Comparison of ENCODE assay signal across 9 cellular contexts in genomic region chr6:139133272-139133671, GRCh38. TPM values are rescaled to one million over a fixed set of nuclear protein-coding genes. Genes with fewer than 3 reads are reported as not detected.
A peak's percentile ranks its signal among the peaks of the same experiment; 100 is the strongest.
DNase-seq lines count a peak whose midpoint lies in the region; ATAC-seq, FAIRE-seq and TF ChIP-seq lines count a peak whose summit lies in the region.
"Had no signal": no experiment of that assay in that cellular context is flagged by ENCODE, and none has a peak within 500 bp of the region (broad histone marks: within the 10 kb centered on the region; RNA-seq: fewer than 3 reads in every experiment).

No MANE protein-coding gene starts in this region.

- H3K4me3 Mint-ChIP-seq in activated naive CD4-positive, alpha-beta T cell treated with anti-CD3 and anti-CD28 coated beads, Interleukin-2, amount 50 U/mL, for 24 hours = peak overlapping the region; percentile 69
- H3K4me3 Mint-ChIP-seq in T-helper 17 cell = peak overlapping the region; percentile 74

- no peak for TF ChIP-seq EP300 in transverse colon (IDR thresholded peaks at IDR 0.05; ENCODE audit: low read depth)

- H3K27ac ChIP-seq in kidney (ENCODE audit: low read depth in 2 of 2, low read length in 2 of 2) (peak overlapping the region in 1 of 2 donors; percentile 13), transverse colon (peak overlapping the region; percentile 96 to 97 (median 97))

- in situ Hi-C loops in transverse colon (cut with MboI; ENCODE audit: low pct_ligation_motif_present in 1 of 4, low pct_unique_long_range_greater_than_20kb in 1 of 4, low sequenced_read_pairs in 3 of 4) = no loop called here

- H3K4me1 ChIP-seq in kidney (ENCODE audit: control insufficient read depth in 1 of 2, insufficient read depth in 1 of 2, low read depth in 1 of 2, low read length in 2 of 2) (peaks cover 0 to 3% of the 10 kb centered on the region in 2 donors), transverse colon (peaks cover 0 to 25% (median 14%) of the 10 kb centered on the region in 4 donors)

- no peak for ATAC-seq in activated naive CD4-positive, alpha-beta T cell treated with anti-CD3 and anti-CD28 coated beads, Interleukin-2, amount 50 U/mL, for 72 hours
- ATAC-seq in T-helper 17 cell (no peak), HG03565 (IDR thresholded peaks at IDR 0.05; ENCODE audit: unreplicated experiment) (no peak), HG02571 (IDR thresholded peaks at IDR 0.05; ENCODE audit: unreplicated experiment) (no peak)

- no peak for TF ChIP-seq CTCF in kidney (IDR thresholded peaks at IDR 0.05; ENCODE audit: borderline replicate concordance, extremely low read depth, insufficient read depth)
- no peak for TF ChIP-seq CTCF in transverse colon (IDR thresholded peaks at IDR 0.05)

- H3K27me3 ChIP-seq in transverse colon = no peaks in the 10 kb centered on the region

- no peaks in the 10 kb centered on the region for H3K9me3 ChIP-seq in T-helper 17 cell (ENCODE audit: control insufficient read depth, low read length, poor library complexity, severe bottlenecking)
- H3K9me3 ChIP-seq in kidney (ENCODE audit: control insufficient read depth in 1 of 2, low read length in 2 of 2) = no peaks in the 10 kb centered on the region
- no peaks in the 10 kb centered on the region for H3K9me3 ChIP-seq in transverse colon

- no peak for DNase-seq in activated naive CD4-positive, alpha-beta T cell treated with anti-CD3 and anti-CD28 coated beads, Interleukin-2, amount 50 U/mL, for 72 hours (ENCODE audit: low spot score in 2 of 2)
- DNase-seq in T-helper 17 cell = no peak
- peak; percentile 60 for DNase-seq in kidney
- DNase-seq in transverse colon = peak; percentile 44
- no peak for DNase-seq in NCI-H2081 treated with DMSO at 0.1 percent for 48 hours (lab: John Stamatoyannopoulos, UW)

- no peaks in the 10 kb centered on the region for H3K27me3 Mint-ChIP-seq in activated naive CD4-positive, alpha-beta T cell treated with anti-CD3 and anti-CD28 coated beads, Interleukin-2, amount 50 U/mL, for 24 hours
- H3K27me3 Mint-ChIP-seq in T-helper 17 cell = no peaks in the 10 kb centered on the region

- H3K36me3 Mint-ChIP-seq in activated naive CD4-positive, alpha-beta T cell treated with anti-CD3 and anti-CD28 coated beads, Interleukin-2, amount 50 U/mL, for 24 hours = peaks cover 15% of the 10 kb centered on the region
- peaks cover 25 to 30% of the 10 kb centered on the region in 2 donors for H3K36me3 Mint-ChIP-seq in activated naive CD4-positive, alpha-beta T cell treated with anti-CD3 and anti-CD28 coated beads, Interleukin-2, amount 50 U/mL, for 72 hours
- peaks cover 13% of the 10 kb centered on the region for H3K36me3 Mint-ChIP-seq in T-helper 17 cell (ENCODE audit: low read depth)

- H3K4me1 Mint-ChIP-seq in activated naive CD4-positive, alpha-beta T cell treated with anti-CD3 and anti-CD28 coated beads, Interleukin-2, amount 50 U/mL, for 24 hours = peaks cover 76% of the 10 kb centered on the region
- peaks cover 48% of the 10 kb centered on the region for H3K4me1 Mint-ChIP-seq in T-helper 17 cell

- H3K4me3 ChIP-seq in kidney (ENCODE audit: low read length in 2 of 2) (peak overlapping the region; percentile 14 to 19), transverse colon (no peak overlapping the region)

- peak overlapping the region; percentile 79 for H3K27ac Mint-ChIP-seq in activated naive CD4-positive, alpha-beta T cell treated with anti-CD3 and anti-CD28 coated beads, Interleukin-2, amount 50 U/mL, for 24 hours
- peak overlapping the region in 1 of 2 donors; percentile 60 for H3K27ac Mint-ChIP-seq in activated naive CD4-positive, alpha-beta T cell treated with anti-CD3 and anti-CD28 coated beads, Interleukin-2, amount 50 U/mL, for 72 hours
- H3K27ac Mint-ChIP-seq in T-helper 17 cell = peak overlapping the region; percentile 97

- H3K36me3 ChIP-seq in kidney (ENCODE audit: control insufficient read depth in 1 of 2, insufficient read depth in 2 of 2, low read length in 2 of 2) = no peaks in the 10 kb centered on the region
- H3K36me3 ChIP-seq in transverse colon = no peaks in the 10 kb centered on the region

- peaks cover 6% of the 10 kb centered on the region for H3K9me3 Mint-ChIP-seq in activated naive CD4-positive, alpha-beta T cell treated with anti-CD3 and anti-CD28 coated beads, Interleukin-2, amount 50 U/mL, for 24 hours
- no peaks in the 10 kb centered on the region for H3K9me3 Mint-ChIP-seq in activated naive CD4-positive, alpha-beta T cell treated with anti-CD3 and anti-CD28 coated beads, Interleukin-2, amount 50 U/mL, for 72 hours

- FAIRE-seq in kidney (lab: Jason Lieb, UNC) = no peak
- FAIRE-seq: endothelial cell of umbilical vein had no signal

- TF ChIP-seq POLR2A in transverse colon (IDR thresholded peaks at IDR 0.05) = no peak

- intact Hi-C loops in kidney (cut with DNase I) (no loop called here), transverse colon (cut with DNase I; ENCODE audit: low total_unique reads) (no loop called here)

- no peak overlapping the region for H3K9ac ChIP-seq in kidney (ENCODE audit: low read length in 2 of 2)

- WGBS in transverse colon (ENCODE audit: low coverage in 1 of 2), 2 donors = 63 to 87% methylated on average over 6 to 8 of the region's 8 CpGs

RNA-seq across cellular contexts. Expression of gene HECA, which starts 1.6 kb away (rescaled TPM):
- total RNA-seq in activated naive CD4-positive, alpha-beta T cell treated with anti-CD3 and anti-CD28 coated beads, Interleukin-2, amount 50 U/mL, for 72 hours = 10 to 100 TPM; 59.6 to 83.3 TPM
- total RNA-seq in T-helper 17 cell (100 to 1,000 TPM; 172 to 197 TPM), kidney (22.0 TPM), transverse colon (10 to 100 TPM; 34.4 to 53.7 (median 45.5) TPM)
- polyA plus RNA-seq in kidney (ENCODE audit: insufficient read depth, low read depth, low replicate concordance) = 5.2 TPM

Comparison
In these comparisons a context has a peak if more than half of its experiments do, and no peak if none do; other contexts are left out.
1. DNase-seq: peak in kidney (single experiment) and transverse colon (single experiment); none in activated naive CD4-positive, alpha-beta T cell treated with anti-CD3 and anti-CD28 coated beads, Interleukin-2, amount 50 U/mL, for 72 hours (0 of 2), T-helper 17 cell (0 of 3) and NCI-H2081 treated with DMSO at 0.1 percent for 48 hours (single experiment).
2. H3K4me3 ChIP-seq: peak in kidney (2 of 2); none in transverse colon (0 of 4).